Comparison of ENCODE assay signal across 1 cellular context in the genomic region with DNA sequence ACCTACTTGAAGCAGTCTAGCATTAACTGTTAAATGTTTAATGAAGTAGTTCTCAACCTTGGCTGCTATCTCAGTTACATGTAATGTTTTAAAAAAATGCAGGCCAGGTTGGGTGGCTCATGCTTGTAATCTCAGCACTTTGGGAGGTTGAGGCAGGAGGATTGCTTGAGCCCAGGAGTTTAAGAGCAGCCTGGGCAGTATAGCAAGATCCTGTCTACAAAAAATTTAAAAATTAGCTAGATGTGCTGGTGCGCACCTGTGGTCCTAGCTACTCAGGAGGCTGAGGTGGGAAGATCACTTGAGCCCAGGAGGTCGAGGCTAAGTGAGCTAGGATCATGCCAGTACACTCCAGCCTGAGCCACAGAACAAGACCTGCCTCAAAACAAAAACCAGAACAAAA.
TF ChIP-seq lines count a peak whose summit lies in the region.

No MANE protein-coding gene starts in this region.

TF ChIP-seq in GM23338, 12 proteins besides CTCF, POLR2A, EP300 and RAD21 (continued from another document):
- TF ChIP-seq STAT1 (IDR thresholded peaks at IDR 0.05; ENCODE audit: unreplicated experiment) (no peak), NANOG (IDR thresholded peaks at IDR 0.05; ENCODE audit: borderline replicate concordance) (no peak)
